In genomic region chr7:95435422-95435780, GRCh38 we compare ENCODE assay signal across 8 cellular contexts. TPM values are rescaled to one million over a fixed set of nuclear protein-coding genes. Genes with fewer than 3 reads are reported as not detected.
A peak's percentile ranks its signal among the peaks of the same experiment; 100 is the strongest.
DNase-seq lines count a peak whose midpoint lies in the region; ATAC-seq, FAIRE-seq and TF ChIP-seq lines count a peak whose summit lies in the region.

No MANE protein-coding gene starts in this region.

- H3K4me3 ChIP-seq in skeletal muscle satellite cell (ENCODE audit: low read length), result peak overlapping the region; percentile 82

- no peaks in the 10 kb centered on the region for H3K9me3 ChIP-seq in skeletal muscle satellite cell (replicated peaks; ENCODE audit: low read length)

- H3K36me3 ChIP-seq in skeletal muscle satellite cell (ENCODE audit: insufficient read depth, low read length), result no peaks in the 10 kb centered on the region

- no peaks in the 10 kb centered on the region for H3K27me3 Mint-ChIP-seq in WTC11 (ENCODE audit: low read depth)

- peaks cover 30% of the 10 kb centered on the region for H3K4me1 ChIP-seq in skeletal muscle satellite cell (ENCODE audit: control insufficient read depth, insufficient read depth, low read length)

- peaks cover 7% of the 10 kb centered on the region for H3K4me1 Mint-ChIP-seq in WTC11

- TF ChIP-seq CTCF in WTC11 (IDR thresholded peaks at IDR 0.05) (no peak), GM10248 (IDR thresholded peaks at IDR 0.05; ENCODE audit: control extremely low read depth, extremely low read depth, low read depth, missing control alignments) (no peak)

- intact Hi-C loops in left cardiac atrium (cut with DNase I), result no loop called here

- POLR2A ChIA-PET in WTC11 (lab: Charles Lee), result interaction anchor here (0.7 to 2.3 kb wide), 2 partner anchors 39 to 697 kb away, joined by 3 to 6 read pairs; partner anchors contain the start of gene PON3
- POLR2A ChIA-PET in GM10248 (lab: Yijun Ruan, JAX), result interaction anchor here (0.7 kb wide), 1 partner anchor 14 kb away, joined by 3 read pairs; no protein-coding TSS in a partner anchor

- peak overlapping the region; percentile 90 for H3K27ac Mint-ChIP-seq in WTC11

- CTCF ChIA-PET in WTC11 (lab: Charles Lee) (interaction anchor here (0.7 to 2.1 kb wide), 4 partner anchors 22 to 405 kb away, joined by 3 to 12 read pairs (median 3); partner anchors contain the start of gene PON3), GM10248 (lab: Yijun Ruan, JAX) (interaction anchor here (1.1 to 2.5 kb wide), 5 partner anchors 10 to 43 kb away, joined by 3 to 13 read pairs (median 5); no protein-coding TSS in a partner anchor)

- no peak for FAIRE-seq in frontal cortex (lab: Jason Lieb, UNC)

- peak overlapping the region; percentile 81 for H3K9ac ChIP-seq in skeletal muscle satellite cell (ENCODE audit: low read depth, low read length)

- no peaks in the 10 kb centered on the region for H3K9me3 Mint-ChIP-seq in WTC11

- peak; percentile 5 for ATAC-seq in GM19452 (IDR thresholded peaks at IDR 0.05; ENCODE audit: unreplicated experiment)
- no peak; the same call in 1 of the 2 replicates for ATAC-seq in WTC11
- ATAC-seq in left cardiac atrium, result peak in 1 of 2 donors; percentile 10

- peak overlapping the region; percentile 88 for H3K4me3 Mint-ChIP-seq in WTC11

- H3K36me3 Mint-ChIP-seq in WTC11, result no peaks in the 10 kb centered on the region

- DNase-seq in WTC11 (ENCODE audit: low spot score), result no peak
- DNase-seq in left cardiac atrium, result peak; percentile 21
- no peak for DNase-seq in frontal cortex (ENCODE audit: low spot score in 2 of 2)
- no peak for DNase-seq in GM10248 (ENCODE audit: extremely low spot score)
- no peak for DNase-seq in NCI-H2029 treated with DMSO at 0.1 percent for 48 hours (lab: John Stamatoyannopoulos, UW)
- DNase-seq in activated gamma-delta T cell (lab: John Stamatoyannopoulos, UW), result no peak

- no peaks in the 10 kb centered on the region for H3K27me3 ChIP-seq in skeletal muscle satellite cell (ENCODE audit: control insufficient read depth, insufficient read depth, low read length)

- H3K4me2 ChIP-seq in skeletal muscle satellite cell (ENCODE audit: low read length), result peak overlapping the region; percentile 72

TF ChIP-seq in WTC11, 78 proteins besides CTCF, POLR2A, EP300 and RAD21:
- TF ChIP-seq ZNF121 (CRISPR knock-in tag; IDR thresholded peaks at IDR 0.05) (peak; percentile 99), ZNF396 (CRISPR knock-in tag; IDR thresholded peaks at IDR 0.05; ENCODE audit: borderline replicate concordance) (no peak), ZSCAN18 (CRISPR knock-in tag; IDR thresholded peaks at IDR 0.05) (no peak), TEAD1 (CRISPR knock-in tag; IDR thresholded peaks at IDR 0.05) (no peak), ZNF532 (CRISPR knock-in tag; IDR thresholded peaks at IDR 0.05; ENCODE audit: borderline replicate concordance) (no peak), FOXK1 (CRISPR knock-in tag; IDR thresholded peaks at IDR 0.05) (no peak)
- TF ChIP-seq, protein P1, sequence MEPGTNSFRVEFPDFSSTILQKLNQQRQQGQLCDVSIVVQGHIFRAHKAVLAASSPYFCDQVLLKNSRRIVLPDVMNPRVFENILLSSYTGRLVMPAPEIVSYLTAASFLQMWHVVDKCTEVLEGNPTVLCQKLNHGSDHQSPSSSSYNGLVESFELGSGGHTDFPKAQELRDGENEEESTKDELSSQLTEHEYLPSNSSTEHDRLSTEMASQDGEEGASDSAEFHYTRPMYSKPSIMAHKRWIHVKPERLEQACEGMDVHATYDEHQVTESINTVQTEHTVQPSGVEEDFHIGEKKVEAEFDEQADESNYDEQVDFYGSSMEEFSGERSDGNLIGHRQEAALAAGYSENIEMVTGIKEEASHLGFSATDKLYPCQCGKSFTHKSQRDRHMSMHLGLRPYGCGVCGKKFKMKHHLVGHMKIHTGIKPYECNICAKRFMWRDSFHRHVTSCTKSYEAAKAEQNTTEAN (CRISPR knock-in tag; IDR thresholded peaks at IDR 0.05), result no peak

RNA-seq across cellular contexts. Expression of gene PON2, which starts 0.6 kb away (rescaled TPM):
- total RNA-seq in WTC11 (2021) (21.4 to 24.1 TPM (median 23.3 TPM) in 3 replicates), left cardiac atrium (10 to 100 TPM; 45.5 to 53.1 TPM), frontal cortex (45.7 TPM)
- total RNA-seq in skeletal muscle satellite cell (2012; rRNA removed), result 49.7 and 55.0 TPM in 2 replicates

RNA-seq across cellular contexts. Expression of gene PON3, which starts 39.2 kb away (rescaled TPM):
- total RNA-seq in WTC11 (2021) (0.37 to 0.62 TPM (median 0.42 TPM) in 3 replicates), left cardiac atrium (1 to 10 TPM in 1 of 2 donors, under 1 TPM in 1; 0.99 to 1.6 TPM), frontal cortex (0.41 TPM)
- under 0.01 TPM in 2 replicates for total RNA-seq in skeletal muscle satellite cell (2012; rRNA removed)

RNA-seq across cellular contexts. Expression of gene ASB4, which starts 50.3 kb away (rescaled TPM):
- total RNA-seq in WTC11 (2021) (0.07 TPM in 2 of 3 replicates, not detected in the other), left cardiac atrium (1 to 10 TPM in 1 of 2 donors, under 1 TPM in 1; 0.71 to 3.5 TPM), frontal cortex (under 0.01 TPM)
- total RNA-seq in skeletal muscle satellite cell (2012; rRNA removed), result not detected in 2 replicates
